ENCODE assay signal across 1 cellular context in the genomic region with DNA sequence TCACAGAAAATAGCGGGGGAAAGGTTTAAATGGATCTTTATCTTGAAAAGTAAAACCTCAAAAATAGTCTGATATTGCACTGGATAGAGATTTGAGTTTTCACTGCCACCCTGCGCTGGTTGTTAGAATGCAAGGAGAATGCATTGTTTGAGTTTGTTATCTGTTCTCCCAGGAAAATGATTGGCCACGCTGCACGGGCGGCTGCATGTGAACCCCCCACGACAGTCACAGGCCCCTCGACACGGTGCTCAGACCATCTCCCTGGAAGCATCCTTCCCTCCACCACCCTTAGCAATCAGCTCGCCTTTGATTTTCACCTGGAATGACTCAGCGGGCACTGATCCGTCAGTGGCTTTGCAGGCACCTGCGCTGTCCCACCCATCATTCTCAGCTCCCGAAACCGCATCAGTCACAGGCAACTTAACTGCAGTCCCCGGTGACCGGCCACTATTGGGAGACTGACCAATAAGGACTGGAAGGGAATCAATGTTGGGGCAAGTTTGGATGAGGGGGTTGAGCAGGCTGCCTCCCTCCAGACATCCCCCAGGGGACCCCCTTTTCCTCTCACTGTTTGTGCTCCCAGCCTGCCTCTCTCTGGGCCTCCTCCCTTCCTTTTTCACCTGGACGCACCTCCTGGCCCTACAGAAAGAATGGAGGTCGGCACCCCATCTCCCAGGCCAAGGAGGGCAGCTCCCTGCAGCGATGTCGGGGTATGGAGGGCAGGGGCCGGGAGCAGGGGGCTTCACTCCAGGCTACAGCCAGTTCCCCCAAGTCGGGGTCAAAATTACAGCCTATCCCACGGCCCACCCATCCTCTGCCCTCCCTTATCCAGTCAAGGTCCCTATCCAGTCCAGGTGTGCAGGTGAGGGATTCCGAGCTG.
A peak's percentile ranks its signal among the peaks of the same experiment; 100 is the strongest.
TF ChIP-seq lines count a peak whose summit lies in the region.

No MANE protein-coding gene starts in this region.

TF ChIP-seq in HepG2, 621 proteins besides CTCF, POLR2A, EP300 and RAD21 (continued from another document):
- TF ChIP-seq EZH2 (conservative IDR thresholded peaks at IDR 0.05; ENCODE audit: low read depth, low read length): 0 out of 2 replicates have a peak, but pooled peaks have one; percentile 13
